Comparison of ENCODE assay signal across 11 cellular contexts in genomic region chr20:45340236-45340847, GRCh38. TPM values are rescaled to one million over a fixed set of nuclear protein-coding genes. Genes with fewer than 3 reads are reported as not detected.
DNase-seq lines count a peak whose midpoint lies in the region; ATAC-seq and TF ChIP-seq lines count a peak whose summit lies in the region.
"Had no signal": no experiment of that assay in that cellular context is flagged by ENCODE, and none has a peak within 500 bp of the region (broad histone marks: within the 10 kb centered on the region; RNA-seq: fewer than 3 reads in every experiment).

No MANE protein-coding gene starts in this region.

- H3K27me3 Mint-ChIP-seq in brain: peaks cover 3% of the 10 kb centered on the region
- H3K27me3 Mint-ChIP-seq in naive thymus-derived CD4-positive, alpha-beta T cell: peaks cover 0 to 5% (median 1%) of the 10 kb centered on the region in 5 donors

- H3K4me1 ChIP-seq in stomach (peaks cover 91 to 100% (median 94%) of the 10 kb centered on the region in 4 donors), ovary (ENCODE audit: insufficient read depth) (peaks cover 27% of the 10 kb centered on the region)
- no peaks in the 10 kb centered on the region for H3K4me1 ChIP-seq in naive thymus-derived CD4-positive, alpha-beta T cell (ENCODE audit: control insufficient read depth in 2 of 2, insufficient read depth in 2 of 2, low read length in 2 of 2)

- no peak for TF ChIP-seq POLR2A in stomach (IDR thresholded peaks at IDR 0.05)
- TF ChIP-seq POLR2A in ovary (IDR thresholded peaks at IDR 0.05): no peak

- TF ChIP-seq EP300 in Ishikawa (IDR thresholded peaks at IDR 0.05; ENCODE audit: borderline replicate concordance) (no peak), stomach (IDR thresholded peaks at IDR 0.05) (no peak), ovary (IDR thresholded peaks at IDR 0.05) (no peak)

- H3K27ac ChIP-seq in stomach (peak overlapping the region; percentile 91 to 97 (median 95)), ovary (no peak overlapping the region)
- no peak overlapping the region for H3K27ac ChIP-seq in naive thymus-derived CD4-positive, alpha-beta T cell (ENCODE audit: low read depth, low read length)

- H3K4me3 ChIP-seq in stomach: peak overlapping the region in 2 of 4 donors; percentile 18 to 71
- no peak overlapping the region for H3K4me3 ChIP-seq in ovary
- no peak overlapping the region for H3K4me3 ChIP-seq in naive thymus-derived CD4-positive, alpha-beta T cell (ENCODE audit: low read length)

- WGBS in stomach, 5 donors: 32 to 57% (median 41%) methylated on average over 5 of the region's 5 CpGs
- WGBS in ovary, 3 donors: 73 to 80% (median 78%) methylated on average over 5 of the region's 5 CpGs

- CTCF ChIA-PET in naive thymus-derived CD4-positive, alpha-beta T cell (lab: Charles Lee): no interaction called here

- H3K9me3 Mint-ChIP-seq in brain: no peaks in the 10 kb centered on the region
- H3K9me3 Mint-ChIP-seq in naive thymus-derived CD4-positive, alpha-beta T cell: no peaks in the 10 kb centered on the region

- TF ChIP-seq CTCF in brain (conservative IDR thresholded peaks at IDR 0.05) (no peak), stomach (IDR thresholded peaks at IDR 0.05) (no peak), ovary (IDR thresholded peaks at IDR 0.05) (no peak)

- POLR2A ChIA-PET in naive thymus-derived CD4-positive, alpha-beta T cell (lab: Charles Lee): no interaction called here

- no peaks in the 10 kb centered on the region for H3K36me3 Mint-ChIP-seq in brain
- H3K36me3 Mint-ChIP-seq in naive thymus-derived CD4-positive, alpha-beta T cell: peaks cover 0 to 7% (median 0%) of the 10 kb centered on the region in 5 donors

- H3K9me3 ChIP-seq in stomach (no peaks in the 10 kb centered on the region), ovary (no peaks in the 10 kb centered on the region)
- no peaks in the 10 kb centered on the region for H3K9me3 ChIP-seq in naive thymus-derived CD4-positive, alpha-beta T cell (ENCODE audit: control insufficient read depth in 2 of 3, low read length in 3 of 3)

- no peaks in the 10 kb centered on the region for H3K27me3 ChIP-seq in stomach
- no peaks in the 10 kb centered on the region for H3K27me3 ChIP-seq in ovary
- H3K27me3 ChIP-seq in naive thymus-derived CD4-positive, alpha-beta T cell (ENCODE audit: control insufficient read depth in 2 of 2, insufficient read depth in 2 of 2, low read length in 2 of 2): no peaks in the 10 kb centered on the region

- H3K4me1 Mint-ChIP-seq in brain: peaks cover 60% of the 10 kb centered on the region
- H3K4me1 Mint-ChIP-seq in naive thymus-derived CD4-positive, alpha-beta T cell: peaks cover 0 to 41% (median 0%) of the 10 kb centered on the region in 7 donors

- no peak overlapping the region for H3K4me3 Mint-ChIP-seq in brain
- no peak overlapping the region for H3K4me3 Mint-ChIP-seq in naive thymus-derived CD4-positive, alpha-beta T cell

- H3K36me3 ChIP-seq in stomach: peaks cover 6 to 29% (median 10%) of the 10 kb centered on the region in 4 donors
- H3K36me3 ChIP-seq in ovary: no peaks in the 10 kb centered on the region
- no peaks in the 10 kb centered on the region for H3K36me3 ChIP-seq in naive thymus-derived CD4-positive, alpha-beta T cell (ENCODE audit: control insufficient read depth in 2 of 3, insufficient read depth in 3 of 3, low read length in 3 of 3)

- intact Hi-C loops in stomach (cut with DNase I; ENCODE audit: low total_unique reads): no loop called here
- intact Hi-C loops in ovary (cut with DNase I): no loop called here
- intact Hi-C loops in naive thymus-derived CD4-positive, alpha-beta T cell (cut with micrococcal nuclease): no loop called here

- DNase-seq in left lobe of liver (ENCODE audit: low spot score): peak; percentile 90
- DNase-seq in stomach: peak; percentile 81
- DNase-seq in iPS-NIHi11 (ENCODE audit: low spot score): no peak
- DNase-seq in ovary: no peak
- no peak for DNase-seq in naive thymus-derived CD4-positive, alpha-beta T cell
- DNase-seq: OCI-M1 had no signal

- no peak for TF ChIP-seq RAD21 in Ishikawa (IDR thresholded peaks at IDR 0.05; ENCODE audit: low read depth)

- peak overlapping the region in 3 of 5 experiments; percentile 81 to 94 (median 94) for H3K27ac Mint-ChIP-seq in brain
- no peak overlapping the region for H3K27ac Mint-ChIP-seq in naive thymus-derived CD4-positive, alpha-beta T cell

- peak; percentile 42 for ATAC-seq in left lobe of liver
- no peak for ATAC-seq in HG03520 (IDR thresholded peaks at IDR 0.05; ENCODE audit: unreplicated experiment)
- no peak for ATAC-seq in naive thymus-derived CD4-positive, alpha-beta T cell
- ATAC-seq: sciatic nerve had no signal

TF ChIP-seq in Ishikawa, 13 proteins besides CTCF, POLR2A, EP300 and RAD21:
- TF ChIP-seq ZBTB7A (IDR thresholded peaks at IDR 0.05; ENCODE audit: low read depth): 0 out of 2 replicates have a peak, but pooled peaks have one; percentile 60
- TF ChIP-seq YY1 (IDR thresholded peaks at IDR 0.05; ENCODE audit: low read depth): no peak
- no peak for TF ChIP-seq FOXM1 (IDR thresholded peaks at IDR 0.05; ENCODE audit: borderline replicate concordance, low read depth)
- TF ChIP-seq TEAD4 (IDR thresholded peaks at IDR 0.05): no peak

RNA-seq across cellular contexts. Expression of gene SDC4, which starts 7.9 kb away (rescaled TPM):
- polyA plus RNA-seq in brain (ENCODE audit: insufficient read depth, low read depth, low replicate concordance) (63.5 TPM), stomach (10 to 100 TPM; 29.6 to 97.3 (median 78.8) TPM), ovary (10 to 100 TPM; 17.3 to 49.0 TPM)
- total RNA-seq in left lobe of liver (89.3 TPM), stomach (100 to 1,000 TPM in 2 of 5 donors, 10 to 100 TPM in 3; 27.4 to 343 (median 81.4) TPM), ovary (100 to 1,000 TPM in 1 of 7 donors, 10 to 100 TPM in 6; 12.9 to 269 (median 45.9) TPM)
- 10 to 100 TPM in 1 of 5 experiments, 1 to 10 TPM in 1, under 1 TPM in 3; 0.38 to 46.7 (median 0.56) TPM for total RNA-seq in naive thymus-derived CD4-positive, alpha-beta T cell
- under 1 TPM in 1 of 2 donors, not detected in 1; 0.21 TPM for polyA plus RNA-seq in naive thymus-derived CD4-positive, alpha-beta T cell

RNA-seq across cellular contexts. Expression of gene SYS1, which starts 22.6 kb away (rescaled TPM):
- polyA plus RNA-seq in brain (ENCODE audit: insufficient read depth, low read depth, low replicate concordance) (34.6 TPM), stomach (10 to 100 TPM; 11.2 to 19.7 (median 18.8) TPM), ovary (10 to 100 TPM; 33.0 to 47.0 TPM)
- total RNA-seq in left lobe of liver (16.9 TPM), stomach (100 to 1,000 TPM in 1 of 5 donors, 10 to 100 TPM in 4; 16.0 to 119 (median 25.1) TPM), ovary (10 to 100 TPM; 29.2 to 69.7 (median 32.8) TPM)
- 100 to 1,000 TPM in 1 of 5 experiments, 10 to 100 TPM in 4; 23.9 to 111 (median 67.1) TPM for total RNA-seq in naive thymus-derived CD4-positive, alpha-beta T cell
- 10 to 100 TPM; 34.5 to 42.3 TPM for polyA plus RNA-seq in naive thymus-derived CD4-positive, alpha-beta T cell

RNA-seq across cellular contexts. Expression of gene MATN4, which starts 32.2 kb away (rescaled TPM):
- polyA plus RNA-seq in brain (ENCODE audit: insufficient read depth, low read depth, low replicate concordance): 0.20 TPM
- total RNA-seq in left lobe of liver: not detected
- under 1 TPM in 1 of 5 donors, not detected in 4; 0.37 TPM for total RNA-seq in stomach
- polyA plus RNA-seq in stomach: under 1 TPM in 2 of 3 donors, not detected in 1; 0.25 to 0.30 TPM
- total RNA-seq in ovary: under 1 TPM in 1 of 7 donors, not detected in 6; 0.10 TPM
- not detected for polyA plus RNA-seq in ovary
- total RNA-seq in naive thymus-derived CD4-positive, alpha-beta T cell: 1 to 10 TPM in 1 of 5 experiments, not detected in 4; 2.3 TPM
- polyA plus RNA-seq in naive thymus-derived CD4-positive, alpha-beta T cell: not detected
- total RNA-seq: M059J had no signal

RNA-seq across cellular contexts. Expression of gene RBPJL, which starts 33.7 kb away (rescaled TPM):
- polyA plus RNA-seq in brain (ENCODE audit: insufficient read depth, low read depth, low replicate concordance): not detected
- total RNA-seq in left lobe of liver: 0.23 TPM
- 1 to 10 TPM in 1 of 5 donors, not detected in 4; 2.2 TPM for total RNA-seq in stomach
- polyA plus RNA-seq in stomach: 10 to 100 TPM in 1 of 3 donors, 1 to 10 TPM in 2; 2.7 to 10.4 (median 4.1) TPM
- total RNA-seq in ovary: under 1 TPM in 2 of 7 donors, not detected in 5; 0.36 to 0.38 TPM
- polyA plus RNA-seq in ovary: not detected
- not detected for total RNA-seq in naive thymus-derived CD4-positive, alpha-beta T cell
- not detected for polyA plus RNA-seq in naive thymus-derived CD4-positive, alpha-beta T cell
- total RNA-seq: M059J, sciatic nerve had no signal

RNA-seq across cellular contexts. Expression of gene TP53TG5, which starts 37.8 kb away (rescaled TPM):
- 4.8 TPM for polyA plus RNA-seq in brain (ENCODE audit: insufficient read depth, low read depth, low replicate concordance)
- not detected for total RNA-seq in left lobe of liver
- total RNA-seq in stomach: not detected
- polyA plus RNA-seq in stomach: under 1 TPM in 2 of 3 donors, not detected in 1; 0.12 to 0.33 TPM
- total RNA-seq in ovary: under 1 TPM in 2 of 7 donors, not detected in 5; 0.42 to 0.89 TPM
- under 1 TPM in 1 of 2 donors, not detected in 1; 0.02 TPM for polyA plus RNA-seq in ovary
- under 1 TPM in 3 of 5 experiments, not detected in 2; 0.19 to 0.48 (median 0.46) TPM for total RNA-seq in naive thymus-derived CD4-positive, alpha-beta T cell
- polyA plus RNA-seq in naive thymus-derived CD4-positive, alpha-beta T cell: under 1 TPM; 0.14 to 0.24 TPM
- total RNA-seq: M059J, sciatic nerve had no signal

Comparison
In these comparisons a context has a peak if more than half of its experiments do, and no peak if none do; other contexts are left out.
1. H3K27ac Mint-ChIP-seq: peak in brain (3 of 5); none in naive thymus-derived CD4-positive, alpha-beta T cell (0 of 9).
2. DNase-seq: peak in left lobe of liver (single experiment) and stomach (single experiment); none in iPS-NIHi11 (single experiment), ovary (0 of 5) and naive thymus-derived CD4-positive, alpha-beta T cell (0 of 9).
3. H3K27ac ChIP-seq: peak in stomach (5 of 5); none in ovary (0 of 2) and naive thymus-derived CD4-positive, alpha-beta T cell (single experiment).